9 cellular contexts compared by ENCODE assay signal in genomic region chr9:113620016-113620376, GRCh38.
DNase-seq lines count a peak whose midpoint lies in the region; ATAC-seq and TF ChIP-seq lines count a peak whose summit lies in the region.
"Had no signal": no experiment of that assay in that cellular context is flagged by ENCODE, and none has a peak within 500 bp of the region (broad histone marks: within the 10 kb centered on the region; RNA-seq: fewer than 3 reads in every experiment).

No MANE protein-coding gene starts in this region.

- peaks cover 89% of the 10 kb centered on the region for H3K4me1 ChIP-seq in BLaER1
- H3K4me1 ChIP-seq in hepatocyte (ENCODE audit: insufficient read depth): peaks cover 33% of the 10 kb centered on the region
- H3K4me1 ChIP-seq in rectal smooth muscle tissue (ENCODE audit: control insufficient read depth, insufficient read depth, low read length): peaks cover 21% of the 10 kb centered on the region

- H3K27ac ChIP-seq in BLaER1 (peak overlapping the region; percentile 39; the same call in 1 of the 2 replicates), RWPE1 (peak overlapping the region; percentile 86), hepatocyte (peak overlapping the region; percentile 98), rectal smooth muscle tissue (ENCODE audit: low read depth, low read length) (peak overlapping the region; percentile 79)

- H3K27ac Mint-ChIP-seq in naive thymus-derived CD8-positive, alpha-beta T cell: peak overlapping the region in 1 of 10 donors; percentile 83

- no peaks in the 10 kb centered on the region for H3K36me3 Mint-ChIP-seq in naive thymus-derived CD8-positive, alpha-beta T cell

- TF ChIP-seq CTCF in RWPE1 (conservative IDR thresholded peaks at IDR 0.05; ENCODE audit: low read depth) (no peak), hepatocyte (IDR thresholded peaks at IDR 0.05; ENCODE audit: poor library complexity) (no peak)

- POLR2A ChIA-PET in RWPE1 (lab: Yijun Ruan, JAX; ENCODE audit: low non-redundant PET): no interaction called here
- POLR2A ChIA-PET in naive thymus-derived CD8-positive, alpha-beta T cell (lab: Charles Lee): no interaction called here

- H3K9me2 ChIP-seq in hepatocyte (replicated peaks; ENCODE audit: insufficient read depth): no peaks in the 10 kb centered on the region

- no peaks in the 10 kb centered on the region for H3K36me3 ChIP-seq in BLaER1
- no peaks in the 10 kb centered on the region for H3K36me3 ChIP-seq in hepatocyte (replicated peaks; ENCODE audit: insufficient read depth, low read depth)
- no peaks in the 10 kb centered on the region for H3K36me3 ChIP-seq in rectal smooth muscle tissue (ENCODE audit: control insufficient read depth, insufficient read depth, low read length)

- H4K20me1 ChIP-seq in BLaER1: no peaks in the 10 kb centered on the region
- no peaks in the 10 kb centered on the region for H4K20me1 ChIP-seq in hepatocyte (ENCODE audit: insufficient read depth, poor library complexity, severe bottlenecking)

- no peaks in the 10 kb centered on the region for H3K79me2 ChIP-seq in hepatocyte

- H3K4me3 Mint-ChIP-seq in naive thymus-derived CD8-positive, alpha-beta T cell: no peak overlapping the region

- H3K9me3 Mint-ChIP-seq in naive thymus-derived CD8-positive, alpha-beta T cell: no peaks in the 10 kb centered on the region

- H3K4me2 ChIP-seq in BLaER1 (peak overlapping the region; percentile 75), hepatocyte (peak overlapping the region; percentile 32)

- no peak for ATAC-seq in naive thymus-derived CD8-positive, alpha-beta T cell

- H3K9me3 ChIP-seq in BLaER1 (no peaks in the 10 kb centered on the region), hepatocyte (ENCODE audit: low read depth) (no peaks in the 10 kb centered on the region)

- H3K4me3 ChIP-seq in BLaER1: no peak overlapping the region
- no peak overlapping the region for H3K4me3 ChIP-seq in hepatocyte
- H3K4me3 ChIP-seq in rectal smooth muscle tissue (ENCODE audit: low read length): no peak overlapping the region

- DNase-seq in RWPE1 (ENCODE audit: low spot score) (no peak), hepatocyte (ENCODE audit: low spot score) (no peak), kidney tubule cell (ENCODE audit: low spot score) (no peak), OCI-M1 (lab: John Stamatoyannopoulos, UW) (no peak), NCI-H446 treated with DMSO at 0.1 percent for 48 hours (lab: John Stamatoyannopoulos, UW) (no peak)
- DNase-seq in naive thymus-derived CD8-positive, alpha-beta T cell: no peak
- DNase-seq: NCI-H1930 had no signal

- peaks cover 3 to 34% (median 5%) of the 10 kb centered on the region in 4 donors for H3K4me1 Mint-ChIP-seq in naive thymus-derived CD8-positive, alpha-beta T cell

- CTCF ChIA-PET in RWPE1 (lab: Yijun Ruan, JAX): interaction anchor here (0.6 kb wide), 1 partner anchor 172 kb away, joined by 3 read pairs; no protein-coding TSS in a partner anchor

- H3K27me3 ChIP-seq in BLaER1: no peaks in the 10 kb centered on the region
- no peaks in the 10 kb centered on the region for H3K27me3 ChIP-seq in hepatocyte
- H3K27me3 ChIP-seq in rectal smooth muscle tissue (ENCODE audit: control insufficient read depth, insufficient read depth, low read length): no peaks in the 10 kb centered on the region

- H3K27me3 Mint-ChIP-seq in naive thymus-derived CD8-positive, alpha-beta T cell: peaks cover 0 to 7% (median 0%) of the 10 kb centered on the region in 5 donors

- H2AFZ ChIP-seq in hepatocyte: no peak overlapping the region

- H3K9ac ChIP-seq in BLaER1 (no peak overlapping the region), rectal smooth muscle tissue (ENCODE audit: low read length) (no peak overlapping the region)

- 79% methylated on average over 7 of the region's 7 CpGs for WGBS in hepatocyte (ENCODE audit: low lambda C conversion rate, missing lambda C conversion rate)

Comparison
In these comparisons a context has a peak if more than half of its experiments do, and no peak if none do; other contexts are left out.
1. H3K27ac ChIP-seq: peak in every context shown above with its lines; median percentile 98 in hepatocyte; 86 in RWPE1; 79 in rectal smooth muscle tissue; 39 in BLaER1.